16 cellular contexts compared by ENCODE assay signal in genomic region chr6:110946498-110946897, GRCh38. TPM values are rescaled to one million over a fixed set of nuclear protein-coding genes. Genes with fewer than 3 reads are reported as not detected.
DNase-seq lines count a peak whose midpoint lies in the region; ATAC-seq and TF ChIP-seq lines count a peak whose summit lies in the region.
"Had no signal": no experiment of that assay in that cellular context is flagged by ENCODE, and none has a peak within 500 bp of the region (broad histone marks: within the 10 kb centered on the region; RNA-seq: fewer than 3 reads in every experiment).

No MANE protein-coding gene starts in this region.

- intact Hi-C loops in MCF 10A (cut with micrococcal nuclease) (no loop called here), breast epithelium (cut with DNase I; ENCODE audit: low total_unique reads) (loop anchor here (10.0 kb wide), 1 partner anchor 262 kb away; no protein-coding TSS in a partner anchor)
- intact Hi-C loops in dendritic cell treated with granulocyte-macrophage colony-stimulating factor and Interleukin-4, amounts not matched to agents 40 ng/mL and 50 ng/mL, for 4 days (cut with micrococcal nuclease): no loop called here

- no peak for TF ChIP-seq CTCF in MCF 10A (IDR thresholded peaks at IDR 0.05; ENCODE audit: unreplicated experiment)
- TF ChIP-seq CTCF in breast epithelium (IDR thresholded peaks at IDR 0.05): no peak
- TF ChIP-seq CTCF in VCaP (conservative IDR thresholded peaks at IDR 0.05): no peak
- no peak for TF ChIP-seq CTCF in osteoblast (IDR thresholded peaks at IDR 0.05; ENCODE audit: extremely low read depth, low read depth, low read length)

- no peaks in the 10 kb centered on the region for H3K36me3 Mint-ChIP-seq in MCF 10A (ENCODE audit: insufficient read depth, unreplicated experiment)
- no peaks in the 10 kb centered on the region for H3K36me3 Mint-ChIP-seq in dendritic cell treated with granulocyte-macrophage colony-stimulating factor and Interleukin-4, amounts not matched to agents 40 ng/mL and 50 ng/mL, for 4 days (ENCODE audit: low read depth)
- H3K36me3 Mint-ChIP-seq: CD8-positive, alpha-beta T cell had no signal

- H3K27me3 ChIP-seq in breast epithelium (no peaks in the 10 kb centered on the region), osteoblast (ENCODE audit: insufficient read depth, low read length) (no peaks in the 10 kb centered on the region)

- H3K9me3 ChIP-seq in breast epithelium (no peaks in the 10 kb centered on the region), osteoblast (ENCODE audit: low read depth, low read length) (no peaks in the 10 kb centered on the region)

- no peak for ATAC-seq in GM21515 (IDR thresholded peaks at IDR 0.05; ENCODE audit: unreplicated experiment)
- ATAC-seq: CD8-positive, alpha-beta T cell; HepG2 had no signal

- BruUV-seq in MCF 10A (replicated peaks; lab: Mats Ljungman, UMichigan): no TSS peak

- H3K27ac ChIP-seq in breast epithelium (no peak overlapping the region), VCaP (peak overlapping the region; percentile 99; the same call in 1 of the 2 replicates), osteoblast (ENCODE audit: low read depth, low read length) (no peak overlapping the region)

- no peak for TF ChIP-seq POLR2A in breast epithelium (IDR thresholded peaks at IDR 0.05)

- H3K4me3 ChIP-seq in breast epithelium: no peak overlapping the region
- H3K4me3 ChIP-seq in osteoblast (ENCODE audit: insufficient read depth, low read length): no peak overlapping the region

- H3K27me3 Mint-ChIP-seq in MCF 10A (ENCODE audit: insufficient read depth, unreplicated experiment): no peaks in the 10 kb centered on the region
- H3K27me3 Mint-ChIP-seq in dendritic cell treated with granulocyte-macrophage colony-stimulating factor and Interleukin-4, amounts not matched to agents 40 ng/mL and 50 ng/mL, for 4 days: no peaks in the 10 kb centered on the region

- POLR2A ChIA-PET in MCF 10A (lab: Yijun Ruan, JAX): interaction anchor here (0.6 to 3.7 kb wide), 2 partner anchors 72 to 271 kb away, joined by 3 to 31 read pairs; partner anchors contain the start of gene AMD1

- H3K36me3 ChIP-seq in breast epithelium (no peaks in the 10 kb centered on the region), osteoblast (ENCODE audit: insufficient read depth, low read length) (no peaks in the 10 kb centered on the region)

- DNase-seq in MCF 10A (ENCODE audit: unreplicated experiment): no peak
- DNase-seq in breast epithelium (ENCODE audit: low spot score in 2 of 2): no peak
- peak; percentile 36 for DNase-seq in osteoblast (ENCODE audit: insufficient read length, low spot score, missing footprints)
- DNase-seq in cerebellar cortex (ENCODE audit: low spot score): no peak
- no peak for DNase-seq in NCI-H510A treated with DMSO at 0.1 percent for 48 hours (lab: John Stamatoyannopoulos, UW)
- DNase-seq: 8988T; CD8-positive, alpha-beta T cell; GOT3; NCI-H1105 treated with DMSO at 0.1 percent for 48 hours; NCI-H1694 treated with DMSO at 0.1 percent for 48 hours; NCI-H69; SIG-M5 had no signal

- peaks cover 6% of the 10 kb centered on the region for H3K4me1 Mint-ChIP-seq in MCF 10A (ENCODE audit: insufficient read depth, unreplicated experiment)
- H3K4me1 Mint-ChIP-seq in dendritic cell treated with granulocyte-macrophage colony-stimulating factor and Interleukin-4, amounts not matched to agents 40 ng/mL and 50 ng/mL, for 4 days (ENCODE audit: low read depth): peaks cover 9% of the 10 kb centered on the region

- H4K20me1 ChIP-seq in osteoblast (ENCODE audit: insufficient read depth, low read length): no peaks in the 10 kb centered on the region

- no peaks in the 10 kb centered on the region for H3K4me1 ChIP-seq in breast epithelium
- H3K4me1 ChIP-seq in osteoblast (ENCODE audit: insufficient read depth, low read length): peaks cover 12% of the 10 kb centered on the region

- no peak overlapping the region for H3K4me2 ChIP-seq in osteoblast (ENCODE audit: insufficient read depth, low read length)

- no peaks in the 10 kb centered on the region for H3K79me2 ChIP-seq in osteoblast (ENCODE audit: insufficient read depth, low read length)

- H3K9me3 Mint-ChIP-seq in MCF 10A (ENCODE audit: unreplicated experiment): no peaks in the 10 kb centered on the region
- H3K9me3 Mint-ChIP-seq in dendritic cell treated with granulocyte-macrophage colony-stimulating factor and Interleukin-4, amounts not matched to agents 40 ng/mL and 50 ng/mL, for 4 days: no peaks in the 10 kb centered on the region
- H3K9me3 Mint-ChIP-seq: CD8-positive, alpha-beta T cell had no signal

- H2AFZ ChIP-seq in osteoblast (ENCODE audit: low read length): no peak overlapping the region

- CTCF ChIA-PET in MCF 10A (lab: Yijun Ruan, JAX): interaction anchor here (0.6 to 10.4 kb wide), 7 partner anchors 37 to 478 kb away, joined by 3 to 123 read pairs (median 4); no protein-coding TSS in a partner anchor

- no peak overlapping the region for H3K4me3 Mint-ChIP-seq in MCF 10A (ENCODE audit: unreplicated experiment)
- H3K4me3 Mint-ChIP-seq in dendritic cell treated with granulocyte-macrophage colony-stimulating factor and Interleukin-4, amounts not matched to agents 40 ng/mL and 50 ng/mL, for 4 days: no peak overlapping the region
- H3K4me3 Mint-ChIP-seq: CD8-positive, alpha-beta T cell had no signal

- H3K27ac Mint-ChIP-seq in MCF 10A (ENCODE audit: low read depth, unreplicated experiment): peak overlapping the region; percentile 22
- H3K27ac Mint-ChIP-seq in dendritic cell treated with granulocyte-macrophage colony-stimulating factor and Interleukin-4, amounts not matched to agents 40 ng/mL and 50 ng/mL, for 4 days: peak overlapping the region; percentile 47
- H3K27ac Mint-ChIP-seq: CD8-positive, alpha-beta T cell had no signal

RNA-seq across cellular contexts. Expression of gene GTF3C6, which starts 12.0 kb away (rescaled TPM):
- total RNA-seq in MCF 10A (2022) (96.8 and 96.9 TPM in 2 replicates), breast epithelium (10 to 100 TPM; 26.6 to 29.6 (median 28.5) TPM), osteoblast (32.4 and 35.1 TPM in 2 replicates)

RNA-seq across cellular contexts. Expression of gene RPF2, which starts 35.3 kb away (rescaled TPM):
- total RNA-seq in MCF 10A (2022): 78.8 and 85.4 TPM in 2 replicates
- total RNA-seq in breast epithelium: 10 to 100 TPM; 20.9 to 27.9 (median 21.3) TPM
- total RNA-seq in osteoblast: 25.7 and 26.2 TPM in 2 replicates
